In genomic region chr5:53378590-53379247, GRCh38 we compare ENCODE assay signal across 18 cellular contexts.
DNase-seq lines count a peak whose midpoint lies in the region; ATAC-seq, FAIRE-seq and TF ChIP-seq lines count a peak whose summit lies in the region.
"Had no signal": no experiment of that assay in that cellular context is flagged by ENCODE, and none has a peak within 500 bp of the region (broad histone marks: within the 10 kb centered on the region; RNA-seq: fewer than 3 reads in every experiment).

No MANE protein-coding gene starts in this region.

- CTCF ChIA-PET in AG04450 (lab: Charles Lee), result interaction anchor here (0.6 kb wide), 1 partner anchor 12 kb away, joined by 3 read pairs; no protein-coding TSS in a partner anchor

- DNase-seq in AG04450 (ENCODE audit: low read depth, low spot score) (no peak), HTR-8/SVneo (ENCODE audit: insufficient read length, low spot score) (no peak), astrocyte of the spinal cord (ENCODE audit: low read depth, low spot score) (peak; percentile 72), fibroblast of the aortic adventitia (ENCODE audit: low read depth) (peak; percentile 81), prostate gland (ENCODE audit: low spot score) (no peak), mucosa of descending colon (no peak), NCI-H1092 treated with DMSO at 0.1 percent for 48 hours (lab: John Stamatoyannopoulos, UW) (no peak)
- DNase-seq: AML-193; aorta; midbrain; NCI-H1105 treated with DMSO at 0.1 percent for 48 hours; sigmoid colon; stimulated activated naive B cell treated with anti-CD40 and anti-IgM and Interleukin-4, amounts not matched to agents 10 μg/mL and 1 μg/mL and 100 μg/mL, for 72 hours; upper lobe of left lung had no signal

- peak; percentile 72 for FAIRE-seq in HTR-8/SVneo (lab: Jason Lieb, UNC)
- FAIRE-seq: islet of Langerhans had no signal

- WGBS in prostate gland, result 73% methylated on average over 3 of the region's 3 CpGs

- no peak for TF ChIP-seq POLR2A in prostate gland (IDR thresholded peaks at IDR 0.05)

- ATAC-seq in GM18873 (IDR thresholded peaks at IDR 0.05; ENCODE audit: low FRiP score, unreplicated experiment), result no peak
- no peak for ATAC-seq in mucosa of descending colon
- ATAC-seq: GM23338; stimulated activated naive B cell treated with anti-CD40 and anti-IgM and Interleukin-4, amounts not matched to agents 10 μg/mL and 1 μg/mL and 100 μg/mL, for 72 hours had no signal

- POLR2A ChIA-PET in AG04450 (lab: Yijun Ruan, JAX), result interaction anchor here (0.6 kb wide), 1 partner anchor 12 kb away, joined by 3 read pairs; no protein-coding TSS in a partner anchor

- in situ Hi-C loops in astrocyte of the spinal cord (cut with HindIII; ENCODE audit: low sequenced_read_pairs), result no loop called here

- H3K27ac ChIP-seq in AG04450 (ENCODE audit: low read depth, low read length) (peak overlapping the region; percentile 63), prostate gland (no peak overlapping the region)
- H3K27ac ChIP-seq: neutrophil, sigmoid colon, upper lobe of left lung had no signal

- no peaks in the 10 kb centered on the region for H3K27me3 ChIP-seq in AG04450 (ENCODE audit: control insufficient read depth, insufficient read depth, low read length)
- H3K27me3 ChIP-seq in prostate gland (replicated peaks; ENCODE audit: insufficient read depth), result no peaks in the 10 kb centered on the region
- H3K27me3 ChIP-seq: neutrophil, sigmoid colon, upper lobe of left lung had no signal

- intact Hi-C loops in prostate gland (cut with DNase I), result no loop called here
- intact Hi-C loops in mucosa of descending colon (cut with DNase I, micrococcal nuclease), result no loop called here

- H3K4me3 ChIP-seq in AG04450 (ENCODE audit: low read depth, low read length) (no peak overlapping the region), astrocyte of the spinal cord (ENCODE audit: low read depth, low read length) (no peak overlapping the region), fibroblast of the aortic adventitia (ENCODE audit: low read depth, low read length) (no peak overlapping the region), prostate gland (no peak overlapping the region), mucosa of descending colon (no peak overlapping the region)
- H3K4me3 ChIP-seq: GM23338, sigmoid colon, upper lobe of left lung had no signal

- no peaks in the 10 kb centered on the region for H3K4me1 ChIP-seq in prostate gland (replicated peaks)
- H3K4me1 ChIP-seq in mucosa of descending colon (ENCODE audit: low read depth), result no peaks in the 10 kb centered on the region
- H3K4me1 ChIP-seq: sigmoid colon had no signal

- H3K36me3 ChIP-seq in prostate gland (no peaks in the 10 kb centered on the region), mucosa of descending colon (ENCODE audit: low read depth) (no peaks in the 10 kb centered on the region)
- H3K36me3 ChIP-seq: neutrophil, sigmoid colon, upper lobe of left lung had no signal

- TF ChIP-seq CTCF in AG04450 (IDR thresholded peaks at IDR 0.05; ENCODE audit: low read depth, low read length) (no peak), astrocyte of the spinal cord (IDR thresholded peaks at IDR 0.05; ENCODE audit: low read depth, low read length) (no peak), fibroblast of the aortic adventitia (IDR thresholded peaks at IDR 0.05; ENCODE audit: insufficient read depth, low read length) (no peak), prostate gland (IDR thresholded peaks at IDR 0.05) (no peak), mucosa of descending colon (IDR thresholded peaks at IDR 0.05) (no peak)

- H3K9me3 ChIP-seq in AG04450 (ENCODE audit: control insufficient read depth, insufficient read depth, low read length), result no peaks in the 10 kb centered on the region
- no peaks in the 10 kb centered on the region for H3K9me3 ChIP-seq in prostate gland
- H3K9me3 ChIP-seq in mucosa of descending colon, result no peaks in the 10 kb centered on the region
- H3K9me3 ChIP-seq: neutrophil, sigmoid colon, upper lobe of left lung had no signal

Comparison
In these comparisons a context has a peak if more than half of its experiments do, and no peak if none do; other contexts are left out.
1. DNase-seq: peak in astrocyte of the spinal cord (single experiment) and fibroblast of the aortic adventitia (single experiment); none in AG04450 (single experiment), HTR-8/SVneo (single experiment), prostate gland (single experiment), mucosa of descending colon (0 of 3) and NCI-H1092 treated with DMSO at 0.1 percent for 48 hours (single experiment).